ENCODE assay signal across 14 cellular contexts in genomic region chr19:30071871-30072270, GRCh38.
"Had no signal": no experiment of that assay in that cellular context is flagged by ENCODE, and none has a peak within 500 bp of the region (broad histone marks: within the 10 kb centered on the region; RNA-seq: fewer than 3 reads in every experiment).

No MANE protein-coding gene starts in this region.

- DNase-seq: activated CD4-positive, alpha-beta memory T cell treated with anti-CD3 and anti-CD28 coated beads for 36 hours; activated CD4-positive, alpha-beta T cell treated with anti-CD3 and anti-CD28 coated beads for 36 hours; activated naive CD8-positive, alpha-beta T cell treated with anti-CD3 and anti-CD28 coated beads for 36 hours; mammary epithelial cell; naive thymus-derived CD8-positive, alpha-beta T cell; occipital lobe; stomach; T-helper 1 cell had no signal

- H3K4me1 ChIP-seq: body of pancreas, stomach had no signal

- H3K9me3 ChIP-seq: body of pancreas, heart left ventricle, mucosa of descending colon, prostate gland, thoracic aorta had no signal

- H3K36me3 ChIP-seq: heart left ventricle, prostate gland, stomach, thoracic aorta had no signal

- H3K27me3 ChIP-seq: heart left ventricle had no signal

- ATAC-seq: activated CD4-positive, alpha-beta T cell treated with anti-CD3 and anti-CD28 coated beads for 36 hours; body of pancreas; left colon; mucosa of descending colon; naive thymus-derived CD8-positive, alpha-beta T cell had no signal

- H3K4me3 ChIP-seq: body of pancreas, heart left ventricle, mucosa of descending colon, prostate gland, stomach, thoracic aorta had no signal

- H3K27ac ChIP-seq: body of pancreas, heart left ventricle, prostate gland, stomach, thoracic aorta had no signal
